In genomic region chr5:157342822-157343402, GRCh38 we compare ENCODE assay signal across 9 cellular contexts.
A peak's percentile ranks its signal among the peaks of the same experiment; 100 is the strongest.
DNase-seq lines count a peak whose midpoint lies in the region; ATAC-seq, FAIRE-seq and TF ChIP-seq lines count a peak whose summit lies in the region.
"Had no signal": no experiment of that assay in that cellular context is flagged by ENCODE, and none has a peak within 500 bp of the region (broad histone marks: within the 10 kb centered on the region; RNA-seq: fewer than 3 reads in every experiment).

No MANE protein-coding gene starts in this region.

- H3K4me3 ChIP-seq in AG09309 (ENCODE audit: control insufficient read depth, low read depth, low read length), result no peak overlapping the region
- no peak overlapping the region for H3K4me3 ChIP-seq in SU-DHL-6 (ENCODE audit: insufficient read depth, low read length, poor library complexity, severe bottlenecking)
- H3K4me3 ChIP-seq in coronary artery, result no peak overlapping the region
- no peak overlapping the region for H3K4me3 ChIP-seq in neural cell (ENCODE audit: low read length)

- H3K9me3 ChIP-seq in SU-DHL-6 (ENCODE audit: insufficient read depth, low read length) (no peaks in the 10 kb centered on the region), neural cell (ENCODE audit: low read length) (no peaks in the 10 kb centered on the region)

- H3K9ac ChIP-seq in SU-DHL-6 (ENCODE audit: low read length), result no peak overlapping the region
- H3K9ac ChIP-seq in neural cell (ENCODE audit: low read length), result no peak overlapping the region

- H2AFZ ChIP-seq in SU-DHL-6 (ENCODE audit: low read depth, low read length, severe bottlenecking), result no peak overlapping the region
- H2AFZ ChIP-seq in neural cell (ENCODE audit: low read depth, low read length), result no peak overlapping the region

- DNase-seq in AG09309 (ENCODE audit: low read depth) (no peak), GM18507 (ENCODE audit: extremely low spot score, insufficient read length, low read depth) (peak; percentile 11), coronary artery (ENCODE audit: low spot score) (no peak), NCI-H774 (lab: John Stamatoyannopoulos, UW) (no peak), KG1 (lab: John Stamatoyannopoulos, UW) (no peak)

- no peaks in the 10 kb centered on the region for H3F3A ChIP-seq in SU-DHL-6 (ENCODE audit: insufficient read depth)
- no peaks in the 10 kb centered on the region for H3F3A ChIP-seq in neural cell (ENCODE audit: insufficient read depth, low read length, poor library complexity, severe bottlenecking)

- H4K20me1 ChIP-seq in SU-DHL-6 (ENCODE audit: low read depth, low read length) (no peaks in the 10 kb centered on the region), neural cell (ENCODE audit: insufficient read depth) (no peaks in the 10 kb centered on the region)

- TF ChIP-seq CTCF in AG09309 (IDR thresholded peaks at IDR 0.05; ENCODE audit: control insufficient read depth, insufficient read depth, low read depth, low read length, missing control alignments) (peak; percentile 62), SU-DHL-6 (IDR thresholded peaks at IDR 0.05; ENCODE audit: insufficient read depth, low read length, poor library complexity, severe bottlenecking) (peak; percentile 62), coronary artery (IDR thresholded peaks at IDR 0.05) (no peak), neural cell (IDR thresholded peaks at IDR 0.05; ENCODE audit: poor library complexity, severe bottlenecking) (peak; percentile 27)

- ATAC-seq in GM19351 (IDR thresholded peaks at IDR 0.05; ENCODE audit: unreplicated experiment), result no peak

- H3K27ac ChIP-seq in SU-DHL-6 (ENCODE audit: low read depth, low read length), result no peak overlapping the region
- peak overlapping the region; percentile 21 to 71 for H3K27ac ChIP-seq in coronary artery
- H3K27ac ChIP-seq in neural cell (ENCODE audit: low read length), result no peak overlapping the region

- no peaks in the 10 kb centered on the region for H3K9me2 ChIP-seq in SU-DHL-6 (replicated peaks; ENCODE audit: insufficient read depth, low read length)
- H3K9me2 ChIP-seq in neural cell (ENCODE audit: insufficient read depth, low read length), result no peaks in the 10 kb centered on the region

- TF ChIP-seq EP300 in neural cell (conservative IDR thresholded peaks at IDR 0.05; ENCODE audit: poor library complexity, severe bottlenecking), result no peak

- H3K4me2 ChIP-seq in SU-DHL-6 (ENCODE audit: low read depth, low read length, poor library complexity, severe bottlenecking), result no peak overlapping the region
- no peak overlapping the region for H3K4me2 ChIP-seq in neural cell (ENCODE audit: low read length)

- H3K36me3 ChIP-seq in SU-DHL-6 (ENCODE audit: low read length) (peaks cover 28% of the 10 kb centered on the region), neural cell (ENCODE audit: insufficient read depth, low read length) (peaks cover 19% of the 10 kb centered on the region)

- no peaks in the 10 kb centered on the region for H3K79me2 ChIP-seq in SU-DHL-6 (ENCODE audit: insufficient read depth, low read length)
- H3K79me2 ChIP-seq in neural cell (replicated peaks; ENCODE audit: insufficient read depth, low read length), result no peaks in the 10 kb centered on the region

- TF ChIP-seq RAD21 in neural cell (conservative IDR thresholded peaks at IDR 0.05), result peak; percentile 10

- H3K27me3 ChIP-seq in SU-DHL-6 (ENCODE audit: low read length) (no peaks in the 10 kb centered on the region), neural cell (ENCODE audit: insufficient read depth, low read depth, low read length) (no peaks in the 10 kb centered on the region)

- no peak for FAIRE-seq in GM18507 (lab: Jason Lieb, UNC)
- FAIRE-seq: endometrium had no signal

TF ChIP-seq in neural cell, 6 proteins besides CTCF, POLR2A, EP300 and RAD21:
- TF ChIP-seq SMC3 (conservative IDR thresholded peaks at IDR 0.05; ENCODE audit: poor library complexity) (no peak), TAF1 (IDR thresholded peaks at IDR 0.05; ENCODE audit: low read depth) (no peak), POLR2AphosphoS5 (IDR thresholded peaks at IDR 0.05) (no peak), EZH2 (IDR thresholded peaks at IDR 0.05; ENCODE audit: borderline replicate concordance, insufficient read depth, low read length, poor library complexity, severe bottlenecking) (no peak), REST (IDR thresholded peaks at IDR 0.05; ENCODE audit: borderline replicate concordance) (no peak), MXI1 (conservative IDR thresholded peaks at IDR 0.05; ENCODE audit: poor library complexity, severe bottlenecking) (no peak)

Comparison
In these comparisons a context has a peak if more than half of its experiments do, and no peak if none do; other contexts are left out.
1. H3K27ac ChIP-seq: peak in coronary artery (2 of 2); none in SU-DHL-6 (single experiment) and neural cell (single experiment).